12 cellular contexts compared by ENCODE assay signal in the genomic region with DNA sequence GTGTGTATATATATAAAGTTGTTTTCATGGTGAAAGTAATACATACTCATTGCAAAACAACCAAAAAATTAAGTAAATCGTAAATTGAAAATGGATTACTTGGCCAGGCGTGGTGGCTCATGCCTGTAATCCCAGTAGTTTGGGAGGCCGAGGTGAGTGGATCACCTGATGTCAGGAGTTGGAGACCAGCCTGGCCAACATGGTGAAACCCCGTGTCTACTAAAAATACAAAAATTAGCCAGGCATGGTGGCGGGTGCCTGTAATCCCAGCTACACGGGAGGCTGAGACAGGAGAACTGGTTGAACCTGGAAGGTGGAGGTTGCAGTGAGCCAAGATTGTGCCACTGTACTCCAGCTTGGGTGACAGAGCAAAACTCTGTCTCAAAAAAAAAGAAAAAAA. TPM values are rescaled to one million over a fixed set of nuclear protein-coding genes. Genes with fewer than 3 reads are reported as not detected.
"Had no signal": no experiment of that assay in that cellular context is flagged by ENCODE, and none has a peak within 500 bp of the region (broad histone marks: within the 10 kb centered on the region; RNA-seq: fewer than 3 reads in every experiment).

No MANE protein-coding gene starts in this region.

RNA-seq across cellular contexts. Expression of a gene that starts 34.2 kb away (rescaled TPM):
- total RNA-seq: activated B cell treated with CpG ODN at 0.5 μM for 24 hours; activated CD8-positive, alpha-beta memory T cell treated with anti-CD3 and anti-CD28 coated beads for 36 hours; activated CD8-positive, alpha-beta T cell treated with anti-CD3 and anti-CD28 coated beads for 36 hours; activated naive CD8-positive, alpha-beta T cell treated with anti-CD3 and anti-CD28 coated beads for 36 hours had no signal

RNA-seq across cellular contexts. Expression of a gene that starts 48.4 kb away (rescaled TPM):
- total RNA-seq: activated B cell treated with CpG ODN at 0.5 μM for 24 hours; activated CD4-positive, alpha-beta memory T cell treated with anti-CD3 and anti-CD28 coated beads for 36 hours; activated CD4-positive, alpha-beta T cell treated with anti-CD3 and anti-CD28 coated beads, Interleukin-2, amount 10 ng/mL, durations not matched to agents 24 days and 14 days; activated CD8-positive, alpha-beta memory T cell treated with anti-CD3 and anti-CD28 coated beads for 36 hours; activated CD8-positive, alpha-beta T cell treated with anti-CD3 and anti-CD28 coated beads for 36 hours; activated naive CD4-positive, alpha-beta T cell treated with anti-CD3 and anti-CD28 coated beads for 36 hours; activated naive CD4-positive, alpha-beta T cell treated with anti-CD3 and anti-CD28 coated beads, Interleukin-2, amount 50 U/mL, for 72 hours; activated naive CD8-positive, alpha-beta T cell treated with anti-CD3 and anti-CD28 coated beads for 36 hours; activated T-helper 2 cell treated with anti-CD3 and anti-CD28 coated beads, Interferon-gamma antibody, Interleukin-2, Interleukin-4, amounts not matched to agents 10 μg/mL and 5 μg/mL and 100 μg/mL, durations not matched to agents 14 hours and 24 hours and 36 hours; T-helper 1 cell treated with Interleukin-12 subunit alpha and Interleukin-12 subunit beta and Interleukin-4 antibody, amounts not matched to agents 30 ng/mL and 1 ng/mL, for 36 hours had no signal

RNA-seq across cellular contexts. Expression of a gene that starts 51.1 kb away (rescaled TPM):
- total RNA-seq: activated B cell treated with CpG ODN at 0.5 μM for 24 hours; activated CD4-positive, alpha-beta memory T cell treated with anti-CD3 and anti-CD28 coated beads for 36 hours; activated CD4-positive, alpha-beta T cell treated with anti-CD3 and anti-CD28 coated beads, Interleukin-2, amount 10 ng/mL, durations not matched to agents 24 days and 14 days; activated CD8-positive, alpha-beta memory T cell treated with anti-CD3 and anti-CD28 coated beads for 36 hours; activated CD8-positive, alpha-beta T cell treated with anti-CD3 and anti-CD28 coated beads for 36 hours; activated naive CD4-positive, alpha-beta T cell treated with anti-CD3 and anti-CD28 coated beads for 36 hours; activated naive CD4-positive, alpha-beta T cell treated with anti-CD3 and anti-CD28 coated beads, Interleukin-2, amount 50 U/mL, for 72 hours; activated naive CD8-positive, alpha-beta T cell treated with anti-CD3 and anti-CD28 coated beads for 36 hours; activated T-helper 2 cell treated with anti-CD3 and anti-CD28 coated beads, Interferon-gamma antibody, Interleukin-2, Interleukin-4, amounts not matched to agents 10 μg/mL and 5 μg/mL and 100 μg/mL, durations not matched to agents 14 hours and 24 hours and 36 hours; body of pancreas; T-helper 1 cell treated with Interleukin-12 subunit alpha and Interleukin-12 subunit beta and Interleukin-4 antibody, amounts not matched to agents 30 ng/mL and 1 ng/mL, for 36 hours had no signal
- polyA plus RNA-seq: adrenal gland had no signal
